1 cellular context compared by ENCODE assay signal in genomic region chr3:142649996-142650693, GRCh38.
TF ChIP-seq lines count a peak whose summit lies in the region.

No MANE protein-coding gene starts in this region.

TF ChIP-seq in SK-N-SH, 30 proteins besides CTCF, POLR2A, EP300 and RAD21:
- TF ChIP-seq MAX (IDR thresholded peaks at IDR 0.05; ENCODE audit: low read depth) (no peak), TEAD4 (IDR thresholded peaks at IDR 0.05; ENCODE audit: borderline replicate concordance, insufficient read depth) (no peak), YY1 (IDR thresholded peaks at IDR 0.05; ENCODE audit: low read depth) (no peak), FOXM1 (IDR thresholded peaks at IDR 0.05; ENCODE audit: low read depth) (no peak), GATA2 (CRISPR knock-in tag; IDR thresholded peaks at IDR 0.05) (no peak), RFX5 (IDR thresholded peaks at IDR 0.05; ENCODE audit: low read length) (no peak), TAF1 (IDR thresholded peaks at IDR 0.05; ENCODE audit: borderline replicate concordance, low read depth, low read length) (no peak), USF2 (IDR thresholded peaks at IDR 0.05; ENCODE audit: borderline replicate concordance, low read depth, low read length) (no peak), RCOR1 (IDR thresholded peaks at IDR 0.05; ENCODE audit: low read length) (no peak), ELF1 (IDR thresholded peaks at IDR 0.05) (no peak), GABPA (IDR thresholded peaks at IDR 0.05; ENCODE audit: low read depth) (no peak)
